8 cellular contexts compared by ENCODE assay signal in the genomic region with DNA sequence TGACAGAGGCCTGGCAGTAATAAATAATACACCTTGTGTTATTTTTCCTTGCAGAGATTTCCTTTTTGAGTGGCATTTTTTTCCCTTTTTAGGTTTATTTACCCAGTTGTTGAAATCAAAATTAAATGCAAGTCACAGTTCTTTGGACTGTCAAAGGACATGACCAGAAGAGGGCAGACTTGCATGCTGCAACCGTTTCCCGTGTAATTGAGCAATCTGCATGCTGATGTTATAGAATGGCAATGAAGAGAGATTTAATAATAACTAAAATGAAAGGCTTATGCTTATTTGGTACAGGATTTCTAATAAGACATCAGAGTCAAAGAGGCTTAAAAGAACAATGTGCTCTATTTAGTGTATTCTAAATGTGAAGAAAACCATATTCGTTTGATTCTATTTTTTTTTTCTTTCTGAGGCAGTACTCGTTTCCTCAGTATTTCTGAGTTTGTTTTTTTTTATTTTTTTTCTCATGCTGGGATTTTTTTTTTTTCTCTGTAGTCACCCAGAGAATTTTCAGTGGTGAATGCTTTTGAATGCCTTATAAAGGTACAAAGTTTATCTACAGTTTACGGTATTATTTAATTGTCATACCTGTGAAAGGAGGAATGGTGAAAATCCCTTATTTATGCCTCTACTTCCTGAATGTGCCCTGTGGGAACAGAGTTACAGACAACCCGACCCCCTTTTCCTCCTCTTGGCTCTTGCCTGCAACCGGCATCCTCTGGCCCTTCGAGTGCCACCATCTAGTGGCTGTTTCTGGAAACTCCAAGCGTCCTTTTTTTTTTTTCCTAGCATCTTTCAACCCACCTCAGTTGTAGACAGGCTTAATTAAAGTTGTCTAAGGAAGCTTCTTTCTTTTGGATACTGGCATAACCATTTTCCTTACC.
DNase-seq lines count a peak whose midpoint lies in the region; ATAC-seq and TF ChIP-seq lines count a peak whose summit lies in the region.

No MANE protein-coding gene starts in this region.

- no peak for TF ChIP-seq EP300 in tibial nerve (IDR thresholded peaks at IDR 0.05)

- peak overlapping the region in 1 of 4 donors; percentile 23 for H3K4me3 ChIP-seq in tibial nerve

- BruUV-seq in Calu3 (replicated peaks; lab: Mats Ljungman, UMichigan) (no TSS peak), MCF 10A (replicated peaks; lab: Mats Ljungman, UMichigan) (no TSS peak)

- peaks cover 0 to 13% (median 0%) of the 10 kb centered on the region in 4 donors for H3K4me1 ChIP-seq in tibial nerve

- H3K9me3 ChIP-seq in tibial nerve = no peaks in the 10 kb centered on the region

- intact Hi-C loops in Calu3 (cut with micrococcal nuclease; ENCODE audit: unreplicated experiment) (no loop called here), MCF 10A (cut with micrococcal nuclease) (loop anchor here (1.0 to 5.0 kb wide), 5 partner anchors 44 to 561 kb away; no protein-coding TSS in a partner anchor)

- 1 to 3% methylated on average over 9 of the region's 9 CpGs for WGBS in tibial nerve, 2 donors

- no peaks in the 10 kb centered on the region for H3K36me3 Mint-ChIP-seq in Calu3 (ENCODE audit: insufficient read depth, unreplicated experiment)
- H3K36me3 Mint-ChIP-seq in MCF 10A (ENCODE audit: insufficient read depth, unreplicated experiment) = no peaks in the 10 kb centered on the region
- H3K36me3 Mint-ChIP-seq in stimulated activated effector memory CD8-positive, alpha-beta T cell treated with anti-CD3 and anti-CD28 coated beads, Interleukin-12 subunit alpha, Interleukin-12 subunit beta, amount 100 ng/mL, for 72 hours = no peaks in the 10 kb centered on the region

- H3K36me3 ChIP-seq in tibial nerve = no peaks in the 10 kb centered on the region

- H3K27ac ChIP-seq in tibial nerve = no peak overlapping the region

- H3K27me3 ChIP-seq in tibial nerve = no peaks in the 10 kb centered on the region

- DNase-seq in Calu3 (peak; percentile 38), NCI-H82 treated with DMSO at 0.1 percent for 48 hours (lab: John Stamatoyannopoulos, UW; ENCODE audit: unreplicated experiment) (peak; percentile 50), MCF 10A (ENCODE audit: unreplicated experiment) (peak; percentile 76), islet precursor cell (peak; percentile 80), tibial nerve (ENCODE audit: low spot score in 2 of 2) (peak in 1 of 2 donors; percentile 22)
- DNase-seq in stimulated activated effector memory CD8-positive, alpha-beta T cell treated with anti-CD3 and anti-CD28 coated beads, Interleukin-12 subunit alpha, Interleukin-12 subunit beta, amount 100 ng/mL, for 72 hours (ENCODE audit: low spot score in 2 of 2) = no peak

- peak; percentile 83 for ATAC-seq in GM18909 (IDR thresholded peaks at IDR 0.05; ENCODE audit: poor library complexity, unreplicated experiment)
- peak; percentile 70 for ATAC-seq in HG03460 (IDR thresholded peaks at IDR 0.05; ENCODE audit: unreplicated experiment)
- ATAC-seq in stimulated activated effector memory CD8-positive, alpha-beta T cell treated with anti-CD3 and anti-CD28 coated beads, Interleukin-12 subunit alpha, Interleukin-12 subunit beta, amount 100 ng/mL, for 72 hours = no peak

- TF ChIP-seq CTCF in Calu3 (IDR thresholded peaks at IDR 0.05; ENCODE audit: unreplicated experiment) (peak; percentile 21), MCF 10A (IDR thresholded peaks at IDR 0.05; ENCODE audit: unreplicated experiment) (peak; percentile 65), tibial nerve (IDR thresholded peaks at IDR 0.05) (peak in 4 of 5 experiments; percentile 24 to 64 (median 47))

- no peak for TF ChIP-seq POLR2A in tibial nerve (IDR thresholded peaks at IDR 0.05)

- H3K4me1 Mint-ChIP-seq in Calu3 (ENCODE audit: low read depth, unreplicated experiment) = no peaks in the 10 kb centered on the region
- peaks cover 11% of the 10 kb centered on the region for H3K4me1 Mint-ChIP-seq in MCF 10A (ENCODE audit: insufficient read depth, unreplicated experiment)
- H3K4me1 Mint-ChIP-seq in stimulated activated effector memory CD8-positive, alpha-beta T cell treated with anti-CD3 and anti-CD28 coated beads, Interleukin-12 subunit alpha, Interleukin-12 subunit beta, amount 100 ng/mL, for 72 hours = no peaks in the 10 kb centered on the region

- CTCF ChIA-PET in Calu3 (lab: Charles Lee) = no interaction called here
- CTCF ChIA-PET in MCF 10A (lab: Yijun Ruan, JAX) = interaction anchor here (0.6 to 1.2 kb wide), 14 partner anchors 13 to 1117 kb away, joined by 3 to 7 read pairs (median 3); no protein-coding TSS in a partner anchor

- H3K27me3 Mint-ChIP-seq in Calu3 (ENCODE audit: unreplicated experiment) (no peaks in the 10 kb centered on the region), MCF 10A (ENCODE audit: insufficient read depth, unreplicated experiment) (peaks cover 12% of the 10 kb centered on the region)

- H3K27ac Mint-ChIP-seq in Calu3 (ENCODE audit: unreplicated experiment) (no peak overlapping the region), MCF 10A (ENCODE audit: low read depth, unreplicated experiment) (peak overlapping the region; percentile 37)
- no peak overlapping the region for H3K27ac Mint-ChIP-seq in stimulated activated effector memory CD8-positive, alpha-beta T cell treated with anti-CD3 and anti-CD28 coated beads, Interleukin-12 subunit alpha, Interleukin-12 subunit beta, amount 100 ng/mL, for 72 hours

- H3K9me3 Mint-ChIP-seq in Calu3 (ENCODE audit: low read depth, unreplicated experiment) (no peaks in the 10 kb centered on the region), MCF 10A (ENCODE audit: unreplicated experiment) (no peaks in the 10 kb centered on the region)
- H3K9me3 Mint-ChIP-seq in stimulated activated effector memory CD8-positive, alpha-beta T cell treated with anti-CD3 and anti-CD28 coated beads, Interleukin-12 subunit alpha, Interleukin-12 subunit beta, amount 100 ng/mL, for 72 hours = peaks cover 2% of the 10 kb centered on the region

- H3K4me3 Mint-ChIP-seq in Calu3 (ENCODE audit: low read depth, unreplicated experiment) (no peak overlapping the region), MCF 10A (ENCODE audit: unreplicated experiment) (peak overlapping the region; percentile 69)
- H3K4me3 Mint-ChIP-seq in stimulated activated effector memory CD8-positive, alpha-beta T cell treated with anti-CD3 and anti-CD28 coated beads, Interleukin-12 subunit alpha, Interleukin-12 subunit beta, amount 100 ng/mL, for 72 hours = no peak overlapping the region

- POLR2A ChIA-PET in MCF 10A (lab: Yijun Ruan, JAX) = no interaction called here

Comparison
In these comparisons a context has a peak if more than half of its experiments do, and no peak if none do; other contexts are left out.
1. DNase-seq: peak in Calu3 (single experiment), NCI-H82 treated with DMSO at 0.1 percent for 48 hours (single experiment), MCF 10A (single experiment) and islet precursor cell (single experiment); none in stimulated activated effector memory CD8-positive, alpha-beta T cell treated with anti-CD3 and anti-CD28 coated beads, Interleukin-12 subunit alpha, Interleukin-12 subunit beta, amount 100 ng/mL, for 72 hours (0 of 2).
2. Peak in every context shown above with its lines, with median percentiles within 50 percentile points of each other: CTCF ChIP-seq.